ENCODE assay signal across 31 cellular contexts in genomic region chr6:73505142-73505541, GRCh38.
"Had no signal": no experiment of that assay in that cellular context is flagged by ENCODE, and none has a peak within 500 bp of the region (broad histone marks: within the 10 kb centered on the region; RNA-seq: fewer than 3 reads in every experiment).

No MANE protein-coding gene starts in this region.

- ATAC-seq: activated CD4-positive, alpha-beta T cell treated with anti-CD3 and anti-CD28 coated beads for 36 hours; activated CD4-positive, CD25-positive, alpha-beta regulatory T cell treated with anti-CD3 and anti-CD28 coated beads, Interleukin-2, amount 50 U/mL, for 24 hours; activated CD8-positive, alpha-beta memory T cell treated with anti-CD3 and anti-CD28 coated beads, Interleukin-2, amount 10 ng/mL, durations not matched to agents 7 days and 5 days; activated CD8-positive, alpha-beta T cell treated with anti-CD3 and anti-CD28 coated beads for 36 hours; activated CD8-positive, alpha-beta T cell treated with anti-CD3 and anti-CD28 coated beads, Interleukin-2, amount 10 ng/mL, durations not matched to agents 7 days and 5 days; T-helper 17 cell; WTC11 had no signal

- DNase-seq: activated B cell treated with CpG ODN at 0.5 μM for 24 hours; activated CD4-positive, alpha-beta memory T cell treated with anti-CD3 and anti-CD28 coated beads for 36 hours; activated CD4-positive, alpha-beta memory T cell treated with anti-CD3 and anti-CD28 coated beads, Interleukin-2, amount 10 ng/mL, durations not matched to agents 7 days and 5 days; activated CD4-positive, alpha-beta T cell treated with anti-CD3 and anti-CD28 coated beads for 1 hour; activated CD4-positive, alpha-beta T cell treated with anti-CD3 and anti-CD28 coated beads for 36 hours; activated CD4-positive, alpha-beta T cell treated with anti-CD3 and anti-CD28 coated beads for 4 hours; activated CD4-positive, alpha-beta T cell treated with anti-CD3 and anti-CD28 coated beads for 48 hours; activated CD4-positive, alpha-beta T cell treated with anti-CD3 and anti-CD28 coated beads, Interleukin-2, amount 10 ng/mL, durations not matched to agents 24 days and 14 days; activated CD4-positive, alpha-beta T cell treated with anti-CD3 and anti-CD28 coated beads, Interleukin-2, amount 10 ng/mL, durations not matched to agents 7 days and 5 days; activated CD4-positive, alpha-beta T cell treated with anti-CD3 and anti-CD28 coated beads, Interleukin-2, amount 50 U/mL, for 1 hour; activated CD4-positive, alpha-beta T cell treated with anti-CD3 and anti-CD28 coated beads, Interleukin-2, amount 50 U/mL, for 4 hours; activated CD4-positive, alpha-beta T cell treated with anti-CD3 and anti-CD28 coated beads, Interleukin-2, amount 50 U/mL, for 48 hours; activated CD4-positive, CD25-positive, alpha-beta regulatory T cell; activated CD4-positive, CD25-positive, alpha-beta regulatory T cell treated with anti-CD3 and anti-CD28 coated beads, Interleukin-2, amount 50 U/mL, for 72 hours; activated CD8-positive, alpha-beta memory T cell treated with anti-CD3 and anti-CD28 coated beads for 24 hours; activated CD8-positive, alpha-beta memory T cell treated with anti-CD3 and anti-CD28 coated beads, Interleukin-2, amount 10 ng/mL, durations not matched to agents 7 days and 5 days; activated CD8-positive, alpha-beta memory T cell treated with anti-CD3 and anti-CD28 coated beads, Interleukin-2, amount 50 U/mL, for 4 hours; activated CD8-positive, alpha-beta memory T cell treated with anti-CD3 and anti-CD28 coated beads, Interleukin-2, amount 50 U/mL, for 48 hours; activated CD8-positive, alpha-beta T cell treated with anti-CD3 and anti-CD28 coated beads for 36 hours; activated CD8-positive, alpha-beta T cell treated with anti-CD3 and anti-CD28 coated beads, Interleukin-2, amount 10 ng/mL, durations not matched to agents 7 days and 5 days; activated T-cell treated with anti-CD3 and anti-CD28 coated beads for 4 hours; T-helper 1 cell; T-helper 17 cell; T-helper 2 cell; T-helper 9 cell; T1000; WERI-Rb-1 had no signal

- FAIRE-seq: TTC549 had no signal

- H3K27ac ChIP-seq: VCaP, WERI-Rb-1 had no signal
